In genomic region chr3:54557538-54558419, GRCh38 we compare ENCODE assay signal across 23 cellular contexts.
A peak's percentile ranks its signal among the peaks of the same experiment; 100 is the strongest.
DNase-seq lines count a peak whose midpoint lies in the region; ATAC-seq and TF ChIP-seq lines count a peak whose summit lies in the region.
"Had no signal": no experiment of that assay in that cellular context is flagged by ENCODE, and none has a peak within 500 bp of the region (broad histone marks: within the 10 kb centered on the region; RNA-seq: fewer than 3 reads in every experiment).

No MANE protein-coding gene starts in this region.

- no peak overlapping the region for H3K9ac ChIP-seq in neuronal stem cell (ENCODE audit: low read depth, low read length, poor library complexity)

- no peak overlapping the region for H2AFZ ChIP-seq in neuronal stem cell (ENCODE audit: low read length)

- no peak overlapping the region for H3K18ac ChIP-seq in neuronal stem cell (ENCODE audit: low read length)

- H3K4me2 ChIP-seq in neuronal stem cell (ENCODE audit: insufficient read depth, low read length, poor library complexity, severe bottlenecking): no peak overlapping the region
- H3K4me2 ChIP-seq: smooth muscle cell had no signal

- DNase-seq in M059J (ENCODE audit: low read depth): peak; percentile 93
- DNase-seq in NCI-H69 (lab: John Stamatoyannopoulos, UW): peak; percentile 4
- DNase-seq in epidermal melanocyte (ENCODE audit: insufficient read length, low spot score): peak; percentile 27
- DNase-seq in neuronal stem cell (ENCODE audit: low spot score): no peak
- DNase-seq in SIG-M5 treated with dmso at 0.1 percent for 504 hours (lab: John Stamatoyannopoulos, UW; ENCODE audit: unreplicated experiment): no peak
- DNase-seq in activated CD4-positive, alpha-beta T cell treated with anti-CD3 and anti-CD28 coated beads for 1 hour: no peak
- DNase-seq: activated B cell treated with CpG ODN at 0.5 μM for 24 hours; activated CD8-positive, alpha-beta T cell treated with anti-CD3 and anti-CD28 coated beads for 36 hours; activated naive CD4-positive, alpha-beta T cell treated with anti-CD3 and anti-CD28 coated beads for 36 hours; activated T-cell treated with anti-CD3 and anti-CD28 coated beads, Interleukin-2, amount 50 U/mL, for 1 hour; aorta; colonic mucosa; gastrocnemius medialis; H9; left colon; midbrain; stimulated activated CD4-positive, alpha-beta T cell treated with anti-CD3 and anti-CD28 coated beads, Interleukin-4, amount 100 ng/mL, for 24 hours; T-helper 2 cell had no signal

- peaks cover 0 to 2% of the 10 kb centered on the region in 2 donors for H3K4me1 ChIP-seq in neuronal stem cell (ENCODE audit: control insufficient read depth in 2 of 2, insufficient read depth in 1 of 2, low read depth in 1 of 2, low read length in 2 of 2)
- H3K4me1 ChIP-seq: colonic mucosa had no signal

- H3K4ac ChIP-seq in neuronal stem cell (ENCODE audit: low read length): no peak overlapping the region

- no peak overlapping the region for H4K91ac ChIP-seq in neuronal stem cell (ENCODE audit: low read depth, low read length, poor library complexity)

- H2BK120ac ChIP-seq in neuronal stem cell (ENCODE audit: low read depth, low read length): no peak overlapping the region

- H2BK12ac ChIP-seq in neuronal stem cell (ENCODE audit: low read length): no peak overlapping the region

- peak overlapping the region; percentile 17 for H3K23ac ChIP-seq in neuronal stem cell (ENCODE audit: low read depth, low read length, poor library complexity)

- no peak overlapping the region for H3K27ac ChIP-seq in neuronal stem cell (replicated peaks; ENCODE audit: low read length)
- H3K27ac ChIP-seq: colonic mucosa, gastrocnemius medialis, HL-60 had no signal

- no CpG with 5 or more reads among the region's 12 CpGs for whole genome bisulfite sequencing in neuronal stem cell (ENCODE audit: extremely low coverage in 2 of 2, insufficient read length in 2 of 2, insufficient replicate concordance in 1 of 2), 2 donors

- peak overlapping the region; percentile 19 for H2BK15ac ChIP-seq in neuronal stem cell (ENCODE audit: low read length)

- no peak overlapping the region for H2BK5ac ChIP-seq in neuronal stem cell (ENCODE audit: low read length)

- TF ChIP-seq POLR2A in GM18505 (IDR thresholded peaks at IDR 0.05; ENCODE audit: borderline replicate concordance, extremely low read depth, insufficient read depth, insufficient read length): no peak

- peak overlapping the region; percentile 43 for H2AK5ac ChIP-seq in neuronal stem cell (ENCODE audit: low read depth, low read length)

- no peak overlapping the region for H3K14ac ChIP-seq in neuronal stem cell (ENCODE audit: low read length)

- H3K79me1 ChIP-seq in neuronal stem cell (ENCODE audit: low read depth, low read length): no peaks in the 10 kb centered on the region

- H3K27me3 ChIP-seq in neuronal stem cell (ENCODE audit: control insufficient read depth in 3 of 3, insufficient read depth in 3 of 3, low read depth in 1 of 3, low read length in 3 of 3): no peaks in the 10 kb centered on the region
- H3K27me3 ChIP-seq: colonic mucosa, gastrocnemius medialis had no signal

- no peak for ATAC-seq in GM21786 (IDR thresholded peaks at IDR 0.05; ENCODE audit: unreplicated experiment)
- no peak for ATAC-seq in GM18505 (IDR thresholded peaks at IDR 0.05; ENCODE audit: unreplicated experiment)
- ATAC-seq: activated CD8-positive, alpha-beta T cell treated with anti-CD3 and anti-CD28 coated beads for 36 hours; gastrocnemius medialis; left colon; Panc1 had no signal

- H3K9me3 ChIP-seq in neuronal stem cell (replicated peaks in 1 of 2; ENCODE audit: control insufficient read depth in 2 of 2, insufficient read depth in 1 of 2, low read depth in 1 of 2, low read length in 2 of 2): no peaks in the 10 kb centered on the region
- H3K9me3 ChIP-seq: colonic mucosa, gastrocnemius medialis had no signal

- no peak overlapping the region for H4K8ac ChIP-seq in neuronal stem cell (ENCODE audit: low read depth, low read length)

- no peaks in the 10 kb centered on the region for H3K36me3 ChIP-seq in neuronal stem cell (replicated peaks in 1 of 2; ENCODE audit: control insufficient read depth in 2 of 2, insufficient read depth in 2 of 2, low read length in 2 of 2)
- H3K36me3 ChIP-seq: colonic mucosa, gastrocnemius medialis had no signal

- H3K4me3 ChIP-seq in neuronal stem cell (ENCODE audit: low read length in 2 of 2): no peak overlapping the region
- H3K4me3 ChIP-seq: colonic mucosa, gastrocnemius medialis, smooth muscle cell had no signal

Comparison
In these comparisons a context has a peak if more than half of its experiments do, and no peak if none do; other contexts are left out.
1. DNase-seq: peak in M059J (single experiment), NCI-H69 (single experiment) and epidermal melanocyte (single experiment); none in neuronal stem cell (single experiment), SIG-M5 treated with dmso at 0.1 percent for 504 hours (single experiment) and activated CD4-positive, alpha-beta T cell treated with anti-CD3 and anti-CD28 coated beads for 1 hour (single experiment).